Comparison of ENCODE assay signal across 8 cellular contexts in the genomic region with DNA sequence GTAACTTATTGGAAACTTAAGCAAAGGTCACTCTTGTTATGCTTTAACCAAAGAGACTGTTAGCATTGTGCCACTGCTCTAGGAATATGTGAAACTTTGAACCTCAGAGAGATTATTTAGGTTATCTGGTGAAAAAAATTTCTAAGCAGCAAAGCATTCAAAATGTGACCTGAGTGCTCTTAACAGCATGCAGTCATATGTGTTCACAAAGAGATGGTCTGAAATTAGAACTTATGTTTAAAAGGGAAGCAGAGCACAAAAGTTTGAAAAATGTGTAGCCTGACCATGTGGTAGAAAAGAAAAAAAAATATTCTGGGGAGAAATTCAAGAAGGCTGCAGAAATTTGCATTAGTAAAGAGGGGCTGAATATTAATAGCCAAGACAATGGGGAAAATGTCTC.
"Had no signal": no experiment of that assay in that cellular context is flagged by ENCODE, and none has a peak within 500 bp of the region (broad histone marks: within the 10 kb centered on the region; RNA-seq: fewer than 3 reads in every experiment).

No MANE protein-coding gene starts in this region.

- H3K4me3 ChIP-seq: GM12878 had no signal

- ATAC-seq: GM12878 had no signal

- DNase-seq: GDM1, GF-D8 had no signal

- FAIRE-seq: G401.6, GM12878, GM12891, GM12892, GM18507, GM19239 had no signal
